25 cellular contexts compared by ENCODE assay signal in the genomic region with DNA sequence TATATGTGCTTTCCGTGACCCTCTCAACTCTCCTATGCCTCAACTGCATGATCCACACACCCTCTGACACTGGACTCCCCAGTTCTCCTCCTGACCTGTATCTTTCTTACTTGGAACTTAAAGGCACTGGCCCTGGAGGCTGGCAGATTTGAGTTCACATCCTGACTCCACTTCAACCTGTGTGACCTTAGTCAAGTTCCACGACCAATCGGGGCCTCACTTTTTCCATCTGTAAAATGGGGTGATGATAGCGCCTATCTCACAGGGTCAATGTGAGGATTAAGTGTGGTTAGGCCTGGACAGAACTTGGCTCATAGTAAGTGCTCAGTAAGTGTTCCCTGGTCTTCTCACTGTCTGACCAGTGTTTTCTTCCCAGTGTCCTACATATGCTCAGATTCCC. TPM values are rescaled to one million over a fixed set of nuclear protein-coding genes. Genes with fewer than 3 reads are reported as not detected.
A peak's percentile ranks its signal among the peaks of the same experiment; 100 is the strongest.
DNase-seq lines count a peak whose midpoint lies in the region; ATAC-seq and TF ChIP-seq lines count a peak whose summit lies in the region.
"Had no signal": no experiment of that assay in that cellular context is flagged by ENCODE, and none has a peak within 500 bp of the region (broad histone marks: within the 10 kb centered on the region; RNA-seq: fewer than 3 reads in every experiment).

No MANE protein-coding gene starts in this region.

- WGBS in lower leg skin, 2 donors: 98 to 99% methylated on average over 4 of the region's 4 CpGs

- peak overlapping the region; percentile 41 to 90 for H3K27ac Mint-ChIP-seq in activated naive CD4-positive, alpha-beta T cell treated with anti-CD3 and anti-CD28 coated beads, Interleukin-2, amount 50 U/mL, for 72 hours
- no peak overlapping the region for H3K27ac Mint-ChIP-seq in activated naive CD4-positive, alpha-beta T cell treated with anti-CD3 and anti-CD28 coated beads for 36 hours
- peak overlapping the region; percentile 37 for H3K27ac Mint-ChIP-seq in T-helper 17 cell
- H3K27ac Mint-ChIP-seq in endothelial cell (ENCODE audit: unreplicated experiment): no peak overlapping the region
- H3K27ac Mint-ChIP-seq in stimulated activated naive B cell treated with anti-CD40 and anti-IgM and Interleukin-4, amounts not matched to agents 10 μg/mL and 1 μg/mL and 100 μg/mL, for 72 hours: peak overlapping the region; percentile 85

- no peaks in the 10 kb centered on the region for H3K4me1 Mint-ChIP-seq in activated naive CD4-positive, alpha-beta T cell treated with anti-CD3 and anti-CD28 coated beads for 36 hours (ENCODE audit: low read depth)
- peaks cover 8% of the 10 kb centered on the region for H3K4me1 Mint-ChIP-seq in T-helper 17 cell
- H3K4me1 Mint-ChIP-seq in endothelial cell (ENCODE audit: unreplicated experiment): peaks cover 6% of the 10 kb centered on the region
- no peaks in the 10 kb centered on the region for H3K4me1 Mint-ChIP-seq in stimulated activated naive B cell treated with anti-CD40 and anti-IgM and Interleukin-4, amounts not matched to agents 10 μg/mL and 1 μg/mL and 100 μg/mL, for 72 hours

- ATAC-seq in activated naive CD4-positive, alpha-beta T cell treated with anti-CD3 and anti-CD28 coated beads, Interleukin-2, amount 50 U/mL, for 72 hours: peak in 1 of 2 donors; percentile 22
- ATAC-seq in T-helper 17 cell: no peak
- no peak for ATAC-seq in stimulated activated naive B cell treated with anti-CD40 and anti-IgM and Interleukin-4, amounts not matched to agents 10 μg/mL and 1 μg/mL and 100 μg/mL, for 72 hours (replicated peaks)
- ATAC-seq: left lung, upper lobe of right lung had no signal

- no peaks in the 10 kb centered on the region for H3K9me3 ChIP-seq in T-helper 17 cell (ENCODE audit: control insufficient read depth, low read length, poor library complexity, severe bottlenecking)
- H3K9me3 ChIP-seq: heart right ventricle, left lung, SJCRH30, spleen, upper lobe of right lung had no signal

- H3K27me3 Mint-ChIP-seq in activated naive CD4-positive, alpha-beta T cell treated with anti-CD3 and anti-CD28 coated beads for 36 hours (ENCODE audit: low read depth): no peaks in the 10 kb centered on the region
- no peaks in the 10 kb centered on the region for H3K27me3 Mint-ChIP-seq in T-helper 17 cell
- no peaks in the 10 kb centered on the region for H3K27me3 Mint-ChIP-seq in endothelial cell (ENCODE audit: unreplicated experiment)
- no peaks in the 10 kb centered on the region for H3K27me3 Mint-ChIP-seq in stimulated activated naive B cell treated with anti-CD40 and anti-IgM and Interleukin-4, amounts not matched to agents 10 μg/mL and 1 μg/mL and 100 μg/mL, for 72 hours

- H3K4me3 Mint-ChIP-seq in activated naive CD4-positive, alpha-beta T cell treated with anti-CD3 and anti-CD28 coated beads for 36 hours: no peak overlapping the region
- H3K4me3 Mint-ChIP-seq in T-helper 17 cell: no peak overlapping the region
- H3K4me3 Mint-ChIP-seq in endothelial cell (ENCODE audit: unreplicated experiment): peak overlapping the region; percentile 10
- H3K4me3 Mint-ChIP-seq in stimulated activated naive B cell treated with anti-CD40 and anti-IgM and Interleukin-4, amounts not matched to agents 10 μg/mL and 1 μg/mL and 100 μg/mL, for 72 hours: no peak overlapping the region

- intact Hi-C loops in activated naive CD4-positive, alpha-beta T cell treated with anti-CD3 and anti-CD28 coated beads for 36 hours (cut with micrococcal nuclease): no loop called here
- intact Hi-C loops in lower leg skin (cut with DNase I; ENCODE audit: low total_unique reads): no loop called here

- H3K4me3 ChIP-seq in lower leg skin (ENCODE audit: low read depth, poor library complexity, severe bottlenecking): no peak overlapping the region
- H3K4me3 ChIP-seq: heart right ventricle, left lung, SJCRH30, spleen, upper lobe of right lung had no signal

- DNase-seq in activated naive CD4-positive, alpha-beta T cell treated with anti-CD3 and anti-CD28 coated beads, Interleukin-2, amount 50 U/mL, for 72 hours (ENCODE audit: low spot score in 2 of 2): no peak
- DNase-seq in activated naive CD4-positive, alpha-beta T cell treated with anti-CD3 and anti-CD28 coated beads for 36 hours: no peak
- DNase-seq in T-helper 17 cell (no peak), endothelial cell (ENCODE audit: low spot score) (no peak), NCI-H2081 (lab: John Stamatoyannopoulos, UW) (no peak), lower leg skin (ENCODE audit: low spot score in 2 of 2) (no peak), GM19240 (ENCODE audit: insufficient read length, low spot score) (no peak)
- DNase-seq in stimulated activated naive B cell treated with anti-CD40 and anti-IgM and Interleukin-4, amounts not matched to agents 10 μg/mL and 1 μg/mL and 100 μg/mL, for 72 hours: no peak
- DNase-seq: activated CD4-positive, alpha-beta T cell treated with anti-CD3 and anti-CD28 coated beads for 4 hours; activated CD8-positive, alpha-beta memory T cell treated with anti-CD3 and anti-CD28 coated beads, Interleukin-2, amount 50 U/mL, for 48 hours; activated gamma-delta T cell; anterior cingulate cortex; C1 segment of cervical spinal cord; caudate nucleus; DMS 273 treated with DMSO at 0.1 percent for 48 hours; GOT3; heart right ventricle; left lung; midbrain; NCI-H1092 treated with DMSO at 0.1 percent for 48 hours; NCI-H2081 treated with DMSO at 0.1 percent for 48 hours; SJCRH30; spleen; stimulated activated CD4-positive, alpha-beta T cell treated with anti-CD3 and anti-CD28 coated beads, Interleukin-4, amount 100 ng/mL, for 4 hours; upper lobe of right lung had no signal

- TF ChIP-seq CTCF in endothelial cell (IDR thresholded peaks at IDR 0.05; ENCODE audit: unreplicated experiment) (no peak), lower leg skin (IDR thresholded peaks at IDR 0.05) (no peak)

- peaks cover 6 to 16% of the 10 kb centered on the region in 2 donors for H3K36me3 Mint-ChIP-seq in activated naive CD4-positive, alpha-beta T cell treated with anti-CD3 and anti-CD28 coated beads, Interleukin-2, amount 50 U/mL, for 72 hours
- peaks cover 30% of the 10 kb centered on the region for H3K36me3 Mint-ChIP-seq in activated naive CD4-positive, alpha-beta T cell treated with anti-CD3 and anti-CD28 coated beads for 36 hours (ENCODE audit: low read depth)
- H3K36me3 Mint-ChIP-seq in T-helper 17 cell (ENCODE audit: low read depth) (peaks cover 25% of the 10 kb centered on the region), endothelial cell (ENCODE audit: low read depth, unreplicated experiment) (peaks cover 41% of the 10 kb centered on the region)
- H3K36me3 Mint-ChIP-seq in stimulated activated naive B cell treated with anti-CD40 and anti-IgM and Interleukin-4, amounts not matched to agents 10 μg/mL and 1 μg/mL and 100 μg/mL, for 72 hours: peaks cover 39 to 63% of the 10 kb centered on the region in 2 donors

- CTCF ChIA-PET in activated naive CD4-positive, alpha-beta T cell treated with anti-CD3 and anti-CD28 coated beads for 36 hours (lab: Charles Lee): no interaction called here

- TF ChIP-seq POLR2A in lower leg skin (IDR thresholded peaks at IDR 0.05): no peak

- no peaks in the 10 kb centered on the region for H3K9me3 Mint-ChIP-seq in activated naive CD4-positive, alpha-beta T cell treated with anti-CD3 and anti-CD28 coated beads, Interleukin-2, amount 50 U/mL, for 72 hours
- no peaks in the 10 kb centered on the region for H3K9me3 Mint-ChIP-seq in activated naive CD4-positive, alpha-beta T cell treated with anti-CD3 and anti-CD28 coated beads for 36 hours
- no peaks in the 10 kb centered on the region for H3K9me3 Mint-ChIP-seq in endothelial cell (ENCODE audit: unreplicated experiment)
- H3K9me3 Mint-ChIP-seq in stimulated activated naive B cell treated with anti-CD40 and anti-IgM and Interleukin-4, amounts not matched to agents 10 μg/mL and 1 μg/mL and 100 μg/mL, for 72 hours: no peaks in the 10 kb centered on the region

RNA-seq across cellular contexts. Expression of gene MARF1, which starts 25.1 kb away (rescaled TPM):
- total RNA-seq in activated naive CD4-positive, alpha-beta T cell treated with anti-CD3 and anti-CD28 coated beads, Interleukin-2, amount 50 U/mL, for 72 hours: 100 to 1,000 TPM in 1 of 2 donors, 10 to 100 TPM in 1; 70.8 to 134 TPM
- 10 to 100 TPM; 72.6 to 80.2 TPM for total RNA-seq in activated naive CD4-positive, alpha-beta T cell treated with anti-CD3 and anti-CD28 coated beads for 36 hours
- total RNA-seq in T-helper 17 cell (100 to 1,000 TPM; 159 to 164 TPM), endothelial cell (ENCODE audit: unreplicated experiment) (55.2 TPM), lower leg skin (10 to 100 TPM; 31.2 to 43.2 (median 35.7) TPM)

RNA-seq across cellular contexts. Expression of gene NDE1, which starts 32.1 kb away (rescaled TPM):
- total RNA-seq in activated naive CD4-positive, alpha-beta T cell treated with anti-CD3 and anti-CD28 coated beads, Interleukin-2, amount 50 U/mL, for 72 hours: 100 to 1,000 TPM; 114 to 196 TPM
- total RNA-seq in activated naive CD4-positive, alpha-beta T cell treated with anti-CD3 and anti-CD28 coated beads for 36 hours: 100 to 1,000 TPM; 150 to 161 TPM
- total RNA-seq in T-helper 17 cell (100 to 1,000 TPM; 122 to 123 TPM), endothelial cell (ENCODE audit: unreplicated experiment) (24.1 TPM), lower leg skin (100 to 1,000 TPM in 1 of 4 donors, 10 to 100 TPM in 3; 69.8 to 184 (median 85.1) TPM)

Comparison
In these comparisons a context has a peak if more than half of its experiments do, and no peak if none do; other contexts are left out.
1. H3K27ac Mint-ChIP-seq: peak in activated naive CD4-positive, alpha-beta T cell treated with anti-CD3 and anti-CD28 coated beads, Interleukin-2, amount 50 U/mL, for 72 hours (2 of 2), T-helper 17 cell (single experiment) and stimulated activated naive B cell treated with anti-CD40 and anti-IgM and Interleukin-4, amounts not matched to agents 10 μg/mL and 1 μg/mL and 100 μg/mL, for 72 hours (single experiment); none in activated naive CD4-positive, alpha-beta T cell treated with anti-CD3 and anti-CD28 coated beads for 36 hours (single experiment) and endothelial cell (single experiment).